In genomic region chr11:7987560-7987883, GRCh38 we compare ENCODE assay signal across 10 cellular contexts. TPM values are rescaled to one million over a fixed set of nuclear protein-coding genes. Genes with fewer than 3 reads are reported as not detected.
DNase-seq lines count a peak whose midpoint lies in the region; ATAC-seq, FAIRE-seq and TF ChIP-seq lines count a peak whose summit lies in the region.
"Not testable (repeated sequence)": the region's sequence is repeated elsewhere in the genome, so short reads cannot be mapped to it uniquely, and the experiment has no call there.
"Had no signal": no experiment of that assay in that cellular context is flagged by ENCODE, and none has a peak within 500 bp of the region (broad histone marks: within the 10 kb centered on the region; RNA-seq: fewer than 3 reads in every experiment).

No MANE protein-coding gene starts in this region.

- not testable (repeated sequence) for FAIRE-seq in HepG2 (lab: Jason Lieb, UNC); pancreas (lab: Jason Lieb, UNC)

- H3K9me3 Mint-ChIP-seq in Calu3 (ENCODE audit: low read depth, unreplicated experiment); activated naive CD8-positive, alpha-beta T cell treated with anti-CD3 and anti-CD28 coated beads, Interleukin-2, amount 10 ng/mL, durations not matched to agents 7 days and 5 days; type B pancreatic cell: not testable (repeated sequence)

- H3K4me3 Mint-ChIP-seq in Calu3 (ENCODE audit: low read depth, unreplicated experiment) (peak overlapping the region; percentile 99), type B pancreatic cell (peak overlapping the region; percentile 95)
- peak overlapping the region; percentile 93 for H3K4me3 Mint-ChIP-seq in activated naive CD8-positive, alpha-beta T cell treated with anti-CD3 and anti-CD28 coated beads, Interleukin-2, amount 10 ng/mL, durations not matched to agents 7 days and 5 days

- peaks cover 29% of the 10 kb centered on the region for H3K36me3 ChIP-seq in SJSA1
- peaks cover 12 to 23% of the 10 kb centered on the region in 2 experiments for H3K36me3 ChIP-seq in HepG2 (replicated peaks in 1 of 2; ENCODE audit: control insufficient read depth in 1 of 2, insufficient read depth in 2 of 2, low read length in 2 of 2)
- H3K36me3 ChIP-seq in pancreas = not testable (repeated sequence)

- in situ Hi-C loops in HepG2 (cut with HindIII; ENCODE audit: extremely low pct_ligation_motif_present, low pct_unique_long_range_greater_than_20kb) = loop anchor here (5.0 kb wide), 1 partner anchor 95 kb away; no protein-coding TSS in a partner anchor

- H3K9me3 ChIP-seq in SJSA1 (replicated peaks); HepG2 (ENCODE audit: low read length); pancreas: not testable (repeated sequence)

- peaks cover 25% of the 10 kb centered on the region for H3K79me2 ChIP-seq in HepG2 (ENCODE audit: insufficient read depth, low read length)

- BruUV-seq in Calu3 (replicated peaks; lab: Mats Ljungman, UMichigan); HepG2 (replicated peaks; lab: Mats Ljungman, UMichigan): not testable (repeated sequence)

- not testable (repeated sequence) for H2AFZ ChIP-seq in HepG2 (ENCODE audit: low read length)

- not testable (repeated sequence) for TF ChIP-seq CTCF in Calu3 (IDR thresholded peaks at IDR 0.05; ENCODE audit: unreplicated experiment); HepG2 (CRISPR knock-in tag; IDR thresholded peaks at IDR 0.05); pancreas (IDR thresholded peaks at IDR 0.05); type B pancreatic cell (conservative IDR thresholded peaks at IDR 0.05)

- TF ChIP-seq POLR2A in HepG2 (IDR thresholded peaks at IDR 0.05; ENCODE audit: insufficient read depth in 1 of 2, low read depth in 2 of 2, low read length in 2 of 2) = not testable (repeated sequence)

- H3K27ac ChIP-seq in SJSA1 = peak overlapping the region; percentile 78
- H3K27ac ChIP-seq in epithelial cell of prostate = peak overlapping the region; percentile 64
- peak overlapping the region; percentile 60 for H3K27ac ChIP-seq in HepG2 (ENCODE audit: extremely low read length, insufficient read depth, low read length)
- H3K27ac ChIP-seq in pancreas = peak overlapping the region in 2 of 4 donors; percentile 13 to 63

- peak overlapping the region; percentile 70 for H3K4me3 ChIP-seq in SJSA1
- peak overlapping the region; percentile 84 to 96 (median 92) for H3K4me3 ChIP-seq in HepG2 (replicated peaks in 1 of 3; ENCODE audit: insufficient read depth in 1 of 3, low read depth in 2 of 3, low read length in 3 of 3)
- peak overlapping the region; percentile 55 to 89 (median 70) for H3K4me3 ChIP-seq in pancreas

- H3K27me3 Mint-ChIP-seq in Calu3 (ENCODE audit: unreplicated experiment); activated naive CD8-positive, alpha-beta T cell treated with anti-CD3 and anti-CD28 coated beads, Interleukin-2, amount 10 ng/mL, durations not matched to agents 7 days and 5 days; type B pancreatic cell: not testable (repeated sequence)

- DNase-seq in Calu3; SJSA1 (ENCODE audit: low read depth in 1 of 2, low spot score in 2 of 2); activated naive CD8-positive, alpha-beta T cell treated with anti-CD3 and anti-CD28 coated beads, Interleukin-2, amount 10 ng/mL, durations not matched to agents 7 days and 5 days; epithelial cell of prostate (ENCODE audit: low read depth, low spot score); HepG2 (ENCODE audit: low spot score); pancreas; type B pancreatic cell (ENCODE audit: extremely low spot score, unreplicated experiment): not testable (repeated sequence)

- TF ChIP-seq EP300 in HepG2 (IDR thresholded peaks at IDR 0.05; ENCODE audit: low read depth in 2 of 2, low read length in 2 of 2); HepG2 (CRISPR knock-in tag; IDR thresholded peaks at IDR 0.05; ENCODE audit: borderline replicate concordance): not testable (repeated sequence)

- peak overlapping the region; percentile 91 for H3K9ac ChIP-seq in HepG2 (ENCODE audit: insufficient read depth, low read depth, low read length)

- H3K27me3 ChIP-seq in SJSA1 (replicated peaks); HepG2 (ENCODE audit: control insufficient read depth in 1 of 2, insufficient read depth in 2 of 2, low read length in 2 of 2); pancreas: not testable (repeated sequence)

- H3K4me1 Mint-ChIP-seq in Calu3 (ENCODE audit: low read depth, unreplicated experiment) (peaks cover 34% of the 10 kb centered on the region), type B pancreatic cell (ENCODE audit: unreplicated experiment) (peaks cover 12% of the 10 kb centered on the region)
- peaks cover 30% of the 10 kb centered on the region for H3K4me1 Mint-ChIP-seq in activated naive CD8-positive, alpha-beta T cell treated with anti-CD3 and anti-CD28 coated beads, Interleukin-2, amount 10 ng/mL, durations not matched to agents 7 days and 5 days

- H3K4me1 ChIP-seq in SJSA1 (replicated peaks) (peaks cover 13% of the 10 kb centered on the region), HepG2 (ENCODE audit: insufficient read depth, low read length) (peaks cover 25% of the 10 kb centered on the region), pancreas (peaks cover 15 to 32% (median 16%) of the 10 kb centered on the region in 3 donors)

- CTCF ChIA-PET in Calu3 (lab: Charles Lee) = interaction anchor here (0.6 to 2.1 kb wide), 8 partner anchors 82 to 141 kb away, joined by 3 to 37 read pairs (median 8); no protein-coding TSS in a partner anchor
- CTCF ChIA-PET in HepG2 (lab: Yijun Ruan, JAX; ENCODE audit: low intra/inter-chr PET ratio, low total read pairs) = interaction anchor here (1.9 kb wide), 1 partner anchor 95 kb away, joined by 31 read pairs; no protein-coding TSS in a partner anchor

- POLR2A ChIA-PET in activated naive CD8-positive, alpha-beta T cell treated with anti-CD3 and anti-CD28 coated beads, Interleukin-2, amount 10 ng/mL, durations not matched to agents 7 days and 5 days (lab: Charles Lee) = interaction anchor here (0.8 to 1.6 kb wide), 6 partner anchors 10 to 695 kb away, joined by 3 to 6 read pairs (median 4); partner anchors contain the start of genes RPL27A and TRIM66
- POLR2A ChIA-PET in HepG2 (lab: Yijun Ruan, JAX) = interaction anchor here (1.0 to 1.3 kb wide), 3 partner anchors 19 to 924 kb away, joined by 3 to 6 read pairs (median 3); partner anchors contain the start of gene AKIP1

- peak overlapping the region; percentile 100 for H3K27ac Mint-ChIP-seq in Calu3 (ENCODE audit: unreplicated experiment)
- peak overlapping the region; percentile 95 for H3K27ac Mint-ChIP-seq in activated naive CD8-positive, alpha-beta T cell treated with anti-CD3 and anti-CD28 coated beads, Interleukin-2, amount 10 ng/mL, durations not matched to agents 7 days and 5 days
- H3K27ac Mint-ChIP-seq in type B pancreatic cell = peak overlapping the region; percentile 78

- TF ChIP-seq RAD21 in HepG2 (CRISPR knock-in tag; IDR thresholded peaks at IDR 0.05) = not testable (repeated sequence)

- intact Hi-C loops in Calu3 (cut with micrococcal nuclease; ENCODE audit: unreplicated experiment) (loop anchor here (1.0 to 2.0 kb wide), 2 partner anchors 81 to 95 kb away; no protein-coding TSS in a partner anchor), HepG2 (cut with micrococcal nuclease; ENCODE audit: unreplicated experiment) (loop anchor here (1.0 kb wide), 1 partner anchor 95 kb away; no protein-coding TSS in a partner anchor), pancreas (cut with DNase I) (loop anchor here in 2 of 3 donors (5.0 kb wide), 2 partner anchors 90 to 95 kb away; no protein-coding TSS in a partner anchor)

- peaks cover 30% of the 10 kb centered on the region for H3K36me3 Mint-ChIP-seq in Calu3 (ENCODE audit: insufficient read depth, unreplicated experiment)
- not testable (repeated sequence) for H3K36me3 Mint-ChIP-seq in activated naive CD8-positive, alpha-beta T cell treated with anti-CD3 and anti-CD28 coated beads, Interleukin-2, amount 10 ng/mL, durations not matched to agents 7 days and 5 days; type B pancreatic cell

- not testable (repeated sequence) for H4K20me1 ChIP-seq in HepG2 (ENCODE audit: insufficient read depth, low read length)

- 0% methylated on average over 6 of the region's 13 CpGs for WGBS in HepG2 (ENCODE audit: low lambda C conversion rate)
- WGBS in pancreas, 2 donors = 0 to 1% methylated on average over 7 to 9 of the region's 13 CpGs

- ATAC-seq in HG03175 (IDR thresholded peaks at IDR 0.05; ENCODE audit: unreplicated experiment) (peak; percentile 4), HepG2 (peak; percentile 70)
- ATAC-seq in activated naive CD8-positive, alpha-beta T cell treated with anti-CD3 and anti-CD28 coated beads, Interleukin-2, amount 10 ng/mL, durations not matched to agents 7 days and 5 days (ENCODE audit: low read depth); pancreas: not testable (repeated sequence)

- H3K4me2 ChIP-seq in HepG2 (ENCODE audit: low read depth, low read length) = peak overlapping the region; percentile 96

RNA-seq across cellular contexts. Expression of gene EIF3F, which starts 0.4 kb away (rescaled TPM):
- total RNA-seq in Calu3 (2022) = 178 and 197 TPM in 2 replicates
- total RNA-seq in SJSA1 (2014; rRNA removed; shearing (Covaris generic)) = 131 and 201 TPM in 2 replicates
- 100 to 1,000 TPM; 226 to 233 TPM for total RNA-seq in activated naive CD8-positive, alpha-beta T cell treated with anti-CD3 and anti-CD28 coated beads, Interleukin-2, amount 10 ng/mL, durations not matched to agents 7 days and 5 days
- 187 and 191 TPM in 2 replicates for total RNA-seq in HepG2 (2016; rRNA removed; fragmentation: Illumina TruSeq; extraction: Trizol)
- total RNA-seq in HepG2 (2016; cell fraction: cytosol; rRNA removed; fragmentation: Illumina TruSeq; extraction: Trizol; ENCODE audit: low read depth) = 151 and 167 TPM in 2 replicates
- total RNA-seq in HepG2 (2016; cell fraction: insoluble cytoplasmic fraction; rRNA removed; fragmentation: Illumina TruSeq; extraction: Trizol) = 159 and 176 TPM in 2 replicates
- 328 and 363 TPM in 2 replicates for total RNA-seq in HepG2 (2016; cell fraction: membrane; rRNA removed; fragmentation: Illumina TruSeq; extraction: Trizol)
- 86.8 and 101 TPM in 2 replicates for total RNA-seq in HepG2 (2016; cell fraction: nucleus; rRNA removed; fragmentation: Illumina TruSeq; extraction: Trizol)
- 95.1 and 109 TPM in 2 replicates for polyA plus RNA-seq in HepG2 (2011; rRNA removed)
- 132 and 133 TPM in 2 replicates for polyA plus RNA-seq in HepG2 (2011; cell fraction: cytosol; rRNA removed)
- polyA plus RNA-seq in HepG2 (2011; cell fraction: nucleus; rRNA removed) = 154 and 206 TPM in 2 replicates
- polyA plus RNA-seq in HepG2 (2012) = 198 and 238 TPM in 2 replicates
- polyA plus RNA-seq in HepG2 (2016; cell fraction: cytosol; fragmentation: Illumina TruSeq; extraction: Trizol; ENCODE audit: low read depth) = 208 and 251 TPM in 2 replicates
- 167 and 205 TPM in 2 replicates for polyA plus RNA-seq in HepG2 (2016; cell fraction: insoluble cytoplasmic fraction; fragmentation: Illumina TruSeq; extraction: Trizol; ENCODE audit: low read depth)
- polyA plus RNA-seq in HepG2 (2016; cell fraction: membrane; fragmentation: Illumina TruSeq; extraction: Trizol; ENCODE audit: low read depth) = 396 and 465 TPM in 2 replicates
- polyA plus RNA-seq in HepG2 (2016; cell fraction: nucleus; fragmentation: Illumina TruSeq; extraction: Trizol; ENCODE audit: insufficient read depth, low read depth) = 135 and 154 TPM in 2 replicates
- 104 and 166 TPM in 2 replicates for polyA minus RNA-seq in HepG2 (2011; rRNA and poly(A)+ RNA removed; ENCODE audit: low replicate concordance)
- 106 and 122 TPM in 2 replicates for polyA minus RNA-seq in HepG2 (2011; cell fraction: cytosol; rRNA and poly(A)+ RNA removed)
- polyA minus RNA-seq in HepG2 (2011; cell fraction: nucleus; rRNA and poly(A)+ RNA removed) = 53.3 and 57.3 TPM in 2 replicates
- total RNA-seq in pancreas = 100 to 1,000 TPM; 132 to 201 (median 175) TPM
- polyA plus RNA-seq in pancreas = 100 to 1,000 TPM; 106 to 189 TPM
- 256 and 324 TPM in 2 replicates for total RNA-seq in type B pancreatic cell (ENCODE audit: low replicate concordance)

RNA-seq across cellular contexts. Expression of gene NLRP10, which starts 22.3 kb away (rescaled TPM):
- total RNA-seq in Calu3 (2022) (not detected in 2 replicates), HepG2 (2016; rRNA removed; fragmentation: Illumina TruSeq; extraction: Trizol) (not detected in 2 replicates), pancreas (not detected), type B pancreatic cell (ENCODE audit: low replicate concordance) (0.24 TPM in 1 of 2 replicates, not detected in the other)
- not detected in 2 replicates for total RNA-seq in SJSA1 (2014; rRNA removed; shearing (Covaris generic))
- total RNA-seq in activated naive CD8-positive, alpha-beta T cell treated with anti-CD3 and anti-CD28 coated beads, Interleukin-2, amount 10 ng/mL, durations not matched to agents 7 days and 5 days = not detected
- total RNA-seq in HepG2 (2016; cell fraction: cytosol; rRNA removed; fragmentation: Illumina TruSeq; extraction: Trizol; ENCODE audit: low read depth) = not detected in 2 replicates
- not detected in 2 replicates for total RNA-seq in HepG2 (2016; cell fraction: insoluble cytoplasmic fraction; rRNA removed; fragmentation: Illumina TruSeq; extraction: Trizol)
- not detected in 2 replicates for total RNA-seq in HepG2 (2016; cell fraction: membrane; rRNA removed; fragmentation: Illumina TruSeq; extraction: Trizol)
- not detected in 2 replicates for total RNA-seq in HepG2 (2016; cell fraction: nucleus; rRNA removed; fragmentation: Illumina TruSeq; extraction: Trizol)
- polyA plus RNA-seq in HepG2 (2011; rRNA removed) (not detected in 2 replicates), pancreas (under 1 TPM in 1 of 2 donors, not detected in 1; 0.05 TPM)
- polyA plus RNA-seq in HepG2 (2011; cell fraction: cytosol; rRNA removed) = not detected in 2 replicates
- not detected in 2 replicates for polyA plus RNA-seq in HepG2 (2011; cell fraction: nucleus; rRNA removed)
- polyA plus RNA-seq in HepG2 (2012) = not detected in 2 replicates
- not detected in 2 replicates for polyA plus RNA-seq in HepG2 (2016; cell fraction: cytosol; fragmentation: Illumina TruSeq; extraction: Trizol; ENCODE audit: low read depth)
- not detected in 2 replicates for polyA plus RNA-seq in HepG2 (2016; cell fraction: insoluble cytoplasmic fraction; fragmentation: Illumina TruSeq; extraction: Trizol; ENCODE audit: low read depth)
- not detected in 2 replicates for polyA plus RNA-seq in HepG2 (2016; cell fraction: membrane; fragmentation: Illumina TruSeq; extraction: Trizol; ENCODE audit: low read depth)
- not detected in 2 replicates for polyA plus RNA-seq in HepG2 (2016; cell fraction: nucleus; fragmentation: Illumina TruSeq; extraction: Trizol; ENCODE audit: insufficient read depth, low read depth)
- polyA minus RNA-seq in HepG2 (2011; rRNA and poly(A)+ RNA removed; ENCODE audit: low replicate concordance) = 0.54 TPM in 1 of 2 replicates, not detected in the other
- not detected in 2 replicates for polyA minus RNA-seq in HepG2 (2011; cell fraction: cytosol; rRNA and poly(A)+ RNA removed)
- not detected in 2 replicates for polyA minus RNA-seq in HepG2 (2011; cell fraction: nucleus; rRNA and poly(A)+ RNA removed)
- total RNA-seq: mucosa of gallbladder had no signal

RNA-seq across cellular contexts. Expression of gene OR10A3, which starts 46.0 kb away (rescaled TPM):
- not detected in 2 replicates for total RNA-seq in Calu3 (2022)
- not detected in 2 replicates for total RNA-seq in SJSA1 (2014; rRNA removed; shearing (Covaris generic))
- not detected for total RNA-seq in activated naive CD8-positive, alpha-beta T cell treated with anti-CD3 and anti-CD28 coated beads, Interleukin-2, amount 10 ng/mL, durations not matched to agents 7 days and 5 days
- total RNA-seq in HepG2 (2016; rRNA removed; fragmentation: Illumina TruSeq; extraction: Trizol) = not detected in 2 replicates
- total RNA-seq in HepG2 (2016; cell fraction: cytosol; rRNA removed; fragmentation: Illumina TruSeq; extraction: Trizol; ENCODE audit: low read depth) = not detected in 2 replicates
- total RNA-seq in HepG2 (2016; cell fraction: insoluble cytoplasmic fraction; rRNA removed; fragmentation: Illumina TruSeq; extraction: Trizol) = not detected in 2 replicates
- total RNA-seq in HepG2 (2016; cell fraction: membrane; rRNA removed; fragmentation: Illumina TruSeq; extraction: Trizol) = not detected in 2 replicates
- total RNA-seq in HepG2 (2016; cell fraction: nucleus; rRNA removed; fragmentation: Illumina TruSeq; extraction: Trizol) = not detected in 2 replicates
- polyA plus RNA-seq in HepG2 (2011; rRNA removed) = not detected in 2 replicates
- polyA plus RNA-seq in HepG2 (2011; cell fraction: cytosol; rRNA removed) = not detected in 2 replicates
- not detected in 2 replicates for polyA plus RNA-seq in HepG2 (2011; cell fraction: nucleus; rRNA removed)
- not detected in 2 replicates for polyA plus RNA-seq in HepG2 (2012)
- not detected in 2 replicates for polyA plus RNA-seq in HepG2 (2016; cell fraction: cytosol; fragmentation: Illumina TruSeq; extraction: Trizol; ENCODE audit: low read depth)
- not detected in 2 replicates for polyA plus RNA-seq in HepG2 (2016; cell fraction: insoluble cytoplasmic fraction; fragmentation: Illumina TruSeq; extraction: Trizol; ENCODE audit: low read depth)
- not detected in 2 replicates for polyA plus RNA-seq in HepG2 (2016; cell fraction: membrane; fragmentation: Illumina TruSeq; extraction: Trizol; ENCODE audit: low read depth)
- polyA plus RNA-seq in HepG2 (2016; cell fraction: nucleus; fragmentation: Illumina TruSeq; extraction: Trizol; ENCODE audit: insufficient read depth, low read depth) = not detected in 2 replicates
- not detected in 2 replicates for polyA minus RNA-seq in HepG2 (2011; rRNA and poly(A)+ RNA removed; ENCODE audit: low replicate concordance)
- not detected in 2 replicates for polyA minus RNA-seq in HepG2 (2011; cell fraction: cytosol; rRNA and poly(A)+ RNA removed)
- not detected in 2 replicates for polyA minus RNA-seq in HepG2 (2011; cell fraction: nucleus; rRNA and poly(A)+ RNA removed)
- total RNA-seq in pancreas = not detected
- not detected for polyA plus RNA-seq in pancreas
- not detected in 2 replicates for total RNA-seq in type B pancreatic cell (ENCODE audit: low replicate concordance)
- total RNA-seq: LHCN-M2, mucosa of gallbladder had no signal

RNA-seq across cellular contexts. Expression of gene OR10A6, which starts 56.5 kb away (rescaled TPM):
- total RNA-seq in Calu3 (2022) (not detected in 2 replicates), HepG2 (2016; rRNA removed; fragmentation: Illumina TruSeq; extraction: Trizol) (not detected in 2 replicates), pancreas (not detected), type B pancreatic cell (ENCODE audit: low replicate concordance) (not detected in 2 replicates)
- total RNA-seq in SJSA1 (2014; rRNA removed; shearing (Covaris generic)) = not detected in 2 replicates
- not detected for total RNA-seq in activated naive CD8-positive, alpha-beta T cell treated with anti-CD3 and anti-CD28 coated beads, Interleukin-2, amount 10 ng/mL, durations not matched to agents 7 days and 5 days
- not detected in 2 replicates for total RNA-seq in HepG2 (2016; cell fraction: cytosol; rRNA removed; fragmentation: Illumina TruSeq; extraction: Trizol; ENCODE audit: low read depth)
- total RNA-seq in HepG2 (2016; cell fraction: insoluble cytoplasmic fraction; rRNA removed; fragmentation: Illumina TruSeq; extraction: Trizol) = not detected in 2 replicates
- total RNA-seq in HepG2 (2016; cell fraction: membrane; rRNA removed; fragmentation: Illumina TruSeq; extraction: Trizol) = not detected in 2 replicates
- not detected in 2 replicates for total RNA-seq in HepG2 (2016; cell fraction: nucleus; rRNA removed; fragmentation: Illumina TruSeq; extraction: Trizol)
- polyA plus RNA-seq in HepG2 (2011; rRNA removed) (not detected in 2 replicates), pancreas (not detected)
- not detected in 2 replicates for polyA plus RNA-seq in HepG2 (2011; cell fraction: cytosol; rRNA removed)
- polyA plus RNA-seq in HepG2 (2011; cell fraction: nucleus; rRNA removed) = not detected in 2 replicates
- not detected in 2 replicates for polyA plus RNA-seq in HepG2 (2012)
- polyA plus RNA-seq in HepG2 (2016; cell fraction: cytosol; fragmentation: Illumina TruSeq; extraction: Trizol; ENCODE audit: low read depth) = not detected in 2 replicates
- polyA plus RNA-seq in HepG2 (2016; cell fraction: insoluble cytoplasmic fraction; fragmentation: Illumina TruSeq; extraction: Trizol; ENCODE audit: low read depth) = not detected in 2 replicates
- not detected in 2 replicates for polyA plus RNA-seq in HepG2 (2016; cell fraction: membrane; fragmentation: Illumina TruSeq; extraction: Trizol; ENCODE audit: low read depth)
- polyA plus RNA-seq in HepG2 (2016; cell fraction: nucleus; fragmentation: Illumina TruSeq; extraction: Trizol; ENCODE audit: insufficient read depth, low read depth) = not detected in 2 replicates
- 0.32 TPM in 1 of 2 replicates, not detected in the other for polyA minus RNA-seq in HepG2 (2011; rRNA and poly(A)+ RNA removed; ENCODE audit: low replicate concordance)
- polyA minus RNA-seq in HepG2 (2011; cell fraction: cytosol; rRNA and poly(A)+ RNA removed) = not detected in 2 replicates
- not detected in 2 replicates for polyA minus RNA-seq in HepG2 (2011; cell fraction: nucleus; rRNA and poly(A)+ RNA removed)
- total RNA-seq: LHCN-M2, mucosa of gallbladder had no signal
